ENCODE assay signal across 11 cellular contexts in genomic region chr21:41752231-41752681, GRCh38. TPM values are rescaled to one million over a fixed set of nuclear protein-coding genes. Genes with fewer than 3 reads are reported as not detected.
DNase-seq lines count a peak whose midpoint lies in the region; ATAC-seq and TF ChIP-seq lines count a peak whose summit lies in the region.
"Had no signal": no experiment of that assay in that cellular context is flagged by ENCODE, and none has a peak within 500 bp of the region (broad histone marks: within the 10 kb centered on the region; RNA-seq: fewer than 3 reads in every experiment).

No MANE protein-coding gene starts in this region.

- no peak for ATAC-seq in HG02884 (IDR thresholded peaks at IDR 0.05; ENCODE audit: unreplicated experiment)
- no peak for ATAC-seq in left ventricle myocardium superior

- no peaks in the 10 kb centered on the region for H3K9me3 Mint-ChIP-seq in mesothelial cell of epicardium
- H3K9me3 Mint-ChIP-seq: activated T-cell treated with anti-CD3 and anti-CD28 coated beads, Interleukin-2, amount 50 U/mL, for 24 hours; CD8-positive, alpha-beta memory T cell had no signal

- no peak overlapping the region for H3K4me3 ChIP-seq in BLaER1 treated with 17β-estradiol and CSF1 and Interleukin-3, amounts not matched to agents 10 nM and 100 nM
- H3K4me3 ChIP-seq in cardiac fibroblast (replicated peaks in 1 of 2; ENCODE audit: low read depth in 2 of 2, low read length in 2 of 2) = no peak overlapping the region

- intact Hi-C loops in left ventricle myocardium superior (cut with micrococcal nuclease) = no loop called here

- H3K4me3 Mint-ChIP-seq in mesothelial cell of epicardium = no peak overlapping the region
- H3K4me3 Mint-ChIP-seq: activated T-cell treated with anti-CD3 and anti-CD28 coated beads, Interleukin-2, amount 50 U/mL, for 24 hours; CD8-positive, alpha-beta memory T cell had no signal

- H4K20me1 ChIP-seq in BLaER1 treated with 17β-estradiol and CSF1 and Interleukin-3, amounts not matched to agents 10 nM and 100 nM = no peaks in the 10 kb centered on the region

- H3K27me3 Mint-ChIP-seq in mesothelial cell of epicardium (ENCODE audit: low read depth) = no peaks in the 10 kb centered on the region
- H3K27me3 Mint-ChIP-seq: activated T-cell treated with anti-CD3 and anti-CD28 coated beads, Interleukin-2, amount 50 U/mL, for 24 hours had no signal

- DNase-seq in M059J (ENCODE audit: low read depth) (peak; percentile 89), cardiac fibroblast (ENCODE audit: low read depth in 2 of 2) (peak; percentile 39 to 53), mesothelial cell of epicardium (ENCODE audit: low spot score in 2 of 2, unreplicated experiment in 2 of 2) (no peak), DMS 273 treated with DMSO at 0.1 percent for 48 hours (lab: John Stamatoyannopoulos, UW) (no peak), left ventricle myocardium superior (no peak)
- DNase-seq in stimulated activated CD4-positive, alpha-beta T cell treated with anti-CD3 and anti-CD28 coated beads, Interleukin-2, amount 100 ng/mL, for 24 hours = no peak
- DNase-seq: activated T-cell treated with anti-CD3 and anti-CD28 coated beads, Interleukin-2, amount 50 U/mL, for 24 hours; CD8-positive, alpha-beta memory T cell; stimulated activated CD4-positive, alpha-beta T cell treated with anti-CD3 and anti-CD28 coated beads, Interleukin-4, amount 100 ng/mL, for 1 hour had no signal

- H3K4me1 Mint-ChIP-seq in mesothelial cell of epicardium = peaks cover 32% of the 10 kb centered on the region
- H3K4me1 Mint-ChIP-seq: CD8-positive, alpha-beta memory T cell had no signal

- H3K27ac ChIP-seq in BLaER1 treated with 17β-estradiol and CSF1 and Interleukin-3, amounts not matched to agents 10 nM and 100 nM = no peak overlapping the region

- no peaks in the 10 kb centered on the region for H3K36me3 ChIP-seq in BLaER1 treated with 17β-estradiol and CSF1 and Interleukin-3, amounts not matched to agents 10 nM and 100 nM

- peak overlapping the region; percentile 47 to 75 (median 69); a peak in 21 of 22 replicates for H3K4me2 ChIP-seq in BLaER1 treated with 17β-estradiol and CSF1 and Interleukin-3, amounts not matched to agents 10 nM and 100 nM

- peaks cover 22% of the 10 kb centered on the region for H3K36me3 Mint-ChIP-seq in mesothelial cell of epicardium
- H3K36me3 Mint-ChIP-seq: CD8-positive, alpha-beta memory T cell had no signal

- TF ChIP-seq CTCF in cardiac fibroblast (IDR thresholded peaks at IDR 0.05; ENCODE audit: low read depth, low read length) = no peak
- TF ChIP-seq CTCF in mesothelial cell of epicardium (IDR thresholded peaks at IDR 0.05; ENCODE audit: unreplicated experiment) = no peak

- peak overlapping the region; percentile 90 for H3K27ac Mint-ChIP-seq in mesothelial cell of epicardium

- no peak overlapping the region for H3K9ac ChIP-seq in BLaER1 treated with 17β-estradiol and CSF1 and Interleukin-3, amounts not matched to agents 10 nM and 100 nM

- peaks cover 13 to 50% (median 39%) of the 10 kb centered on the region in 10 experiments for H3K4me1 ChIP-seq in BLaER1 treated with 17β-estradiol and CSF1 and Interleukin-3, amounts not matched to agents 10 nM and 100 nM

- no peaks in the 10 kb centered on the region for H3K27me3 ChIP-seq in BLaER1 treated with 17β-estradiol and CSF1 and Interleukin-3, amounts not matched to agents 10 nM and 100 nM

- no peaks in the 10 kb centered on the region for H3K9me3 ChIP-seq in BLaER1 treated with 17β-estradiol and CSF1 and Interleukin-3, amounts not matched to agents 10 nM and 100 nM (replicated peaks in 1 of 11)

RNA-seq across cellular contexts. Expression of gene RIPK4, which starts 14.6 kb away (rescaled TPM):
- 13.1 and 20.5 TPM in 2 replicates for total RNA-seq in M059J (2014; rRNA removed; shearing (Covaris generic))
- 14.7 to 16.0 TPM (median 15.7 TPM) in 3 replicates for total RNA-seq in mesothelial cell of epicardium
- 0.17 TPM for total RNA-seq in left ventricle myocardium superior

Comparison
In these comparisons a context has a peak if more than half of its experiments do, and no peak if none do; other contexts are left out.
1. DNase-seq: peak in M059J (single experiment) and cardiac fibroblast (2 of 2); none in mesothelial cell of epicardium (0 of 2), DMS 273 treated with DMSO at 0.1 percent for 48 hours (single experiment), stimulated activated CD4-positive, alpha-beta T cell treated with anti-CD3 and anti-CD28 coated beads, Interleukin-2, amount 100 ng/mL, for 24 hours (0 of 2) and left ventricle myocardium superior (single experiment).
2. RNA of gene RIPK4, which starts 14.6 kb away (total RNA-seq): 13.1 to 20.5 TPM in M059J and 14.7 to 16.0 TPM in mesothelial cell of epicardium; 0.17 TPM in left ventricle myocardium superior (single experiment); every median in the first group is over 10 times any median in the second.